Comparison of ENCODE assay signal across 25 cellular contexts in genomic region chr6:14822689-14823088, GRCh38.
"Had no signal": no experiment of that assay in that cellular context is flagged by ENCODE, and none has a peak within 500 bp of the region (broad histone marks: within the 10 kb centered on the region; RNA-seq: fewer than 3 reads in every experiment).

No MANE protein-coding gene starts in this region.

- H3K4me1 ChIP-seq: body of pancreas, parathyroid adenoma, thyroid gland had no signal

- H3K36me3 ChIP-seq: cardiac muscle cell, gastroesophageal sphincter, heart left ventricle, thyroid gland had no signal

- H3K27ac ChIP-seq: body of pancreas, cardiac muscle cell, gastroesophageal sphincter, heart left ventricle, parathyroid adenoma, thyroid gland had no signal

- H3K36me3 Mint-ChIP-seq: natural killer cell treated with Interleukin-12 subunit alpha and Interleukin-12 subunit beta and Interleukin-15 and Interleukin-18, amount 100 ng/mL, for 72 hours had no signal

- ATAC-seq: body of pancreas; gastroesophageal sphincter; heart left ventricle; left cardiac atrium; natural killer cell treated with Interleukin-12 subunit alpha and Interleukin-12 subunit beta and Interleukin-15 and Interleukin-18, amount 100 ng/mL, for 72 hours; right cardiac atrium had no signal

- H3K9ac ChIP-seq: parathyroid adenoma had no signal

- H3K27ac Mint-ChIP-seq: activated naive CD4-positive, alpha-beta T cell treated with anti-CD3 and anti-CD28 coated beads for 36 hours; activated naive CD8-positive, alpha-beta T cell treated with anti-CD3 and anti-CD28 coated beads, Interleukin-2, amount 10 ng/mL, durations not matched to agents 7 days and 5 days; stimulated activated naive CD8-positive, alpha-beta T cell treated with anti-CD3 and anti-CD28 coated beads, Interleukin-15, Interleukin-2, amounts not matched to agents 100 ng/mL and 50 ng/mL, for 24 hours; T-helper 1 cell treated with Interleukin-12 subunit alpha and Interleukin-12 subunit beta and Interleukin-4 antibody, amounts not matched to agents 30 μg/mL and 1 μg/mL, for 36 hours had no signal

- H3K4me3 ChIP-seq: body of pancreas, cardiac muscle cell, gastroesophageal sphincter, heart left ventricle, thyroid gland had no signal

- H3K27me3 ChIP-seq: body of pancreas, cardiac muscle cell, gastroesophageal sphincter, heart left ventricle, thyroid gland had no signal

- DNase-seq: activated CD4-positive, alpha-beta T cell treated with anti-CD3 and anti-CD28 coated beads for 4 hours; activated CD4-positive, alpha-beta T cell treated with anti-CD3 and anti-CD28 coated beads, Interleukin-2, amount 50 U/mL, for 48 hours; activated CD4-positive, CD25-positive, alpha-beta regulatory T cell; activated CD8-positive, alpha-beta memory T cell treated with anti-CD3 and anti-CD28 coated beads, Interleukin-2, amount 50 U/mL, for 48 hours; activated effector memory CD4-positive, alpha-beta T cell treated with Interleukin-2 at 50 U/mL for 16 hours; activated naive CD4-positive, alpha-beta T cell treated with anti-CD3 and anti-CD28 coated beads for 36 hours; activated naive CD8-positive, alpha-beta T cell treated with anti-CD3 and anti-CD28 coated beads, Interleukin-2, amount 10 ng/mL, durations not matched to agents 7 days and 5 days; activated T-cell treated with anti-CD3 and anti-CD28 coated beads, Interleukin-2, amount 50 U/mL, for 48 hours; amniotic stem cell; body of pancreas; heart left ventricle; islet precursor cell; left cardiac atrium; midbrain; right cardiac atrium; stimulated activated CD4-positive, alpha-beta T cell treated with anti-CD3 and anti-CD28 coated beads, Interleukin-4, amount 100 ng/mL, for 4 hours; substantia nigra; T1000; thyroid gland had no signal

- H3K4me3 Mint-ChIP-seq: activated naive CD4-positive, alpha-beta T cell treated with anti-CD3 and anti-CD28 coated beads for 36 hours; activated naive CD8-positive, alpha-beta T cell treated with anti-CD3 and anti-CD28 coated beads, Interleukin-2, amount 10 ng/mL, durations not matched to agents 7 days and 5 days; natural killer cell treated with Interleukin-12 subunit alpha and Interleukin-12 subunit beta and Interleukin-15 and Interleukin-18, amount 100 ng/mL, for 72 hours; stimulated activated naive CD8-positive, alpha-beta T cell treated with anti-CD3 and anti-CD28 coated beads, Interleukin-15, Interleukin-2, amounts not matched to agents 100 ng/mL and 50 ng/mL, for 24 hours; T-helper 1 cell treated with Interleukin-12 subunit alpha and Interleukin-12 subunit beta and Interleukin-4 antibody, amounts not matched to agents 30 μg/mL and 1 μg/mL, for 36 hours had no signal

- H3K9me3 Mint-ChIP-seq: activated naive CD4-positive, alpha-beta T cell treated with anti-CD3 and anti-CD28 coated beads for 36 hours; T-helper 1 cell treated with Interleukin-12 subunit alpha and Interleukin-12 subunit beta and Interleukin-4 antibody, amounts not matched to agents 30 μg/mL and 1 μg/mL, for 36 hours had no signal

- H3K79me2 ChIP-seq: parathyroid adenoma had no signal

- H3K9me3 ChIP-seq: body of pancreas, gastroesophageal sphincter, heart left ventricle, thyroid gland had no signal

- H3K27me3 Mint-ChIP-seq: stimulated activated naive CD8-positive, alpha-beta T cell treated with anti-CD3 and anti-CD28 coated beads, Interleukin-15, Interleukin-2, amounts not matched to agents 100 ng/mL and 50 ng/mL, for 24 hours had no signal

- H3K4me1 Mint-ChIP-seq: activated naive CD8-positive, alpha-beta T cell treated with anti-CD3 and anti-CD28 coated beads, Interleukin-2, amount 10 ng/mL, durations not matched to agents 7 days and 5 days had no signal

- H2AFZ ChIP-seq: parathyroid adenoma had no signal
